22 cellular contexts compared by ENCODE assay signal in the genomic region with DNA sequence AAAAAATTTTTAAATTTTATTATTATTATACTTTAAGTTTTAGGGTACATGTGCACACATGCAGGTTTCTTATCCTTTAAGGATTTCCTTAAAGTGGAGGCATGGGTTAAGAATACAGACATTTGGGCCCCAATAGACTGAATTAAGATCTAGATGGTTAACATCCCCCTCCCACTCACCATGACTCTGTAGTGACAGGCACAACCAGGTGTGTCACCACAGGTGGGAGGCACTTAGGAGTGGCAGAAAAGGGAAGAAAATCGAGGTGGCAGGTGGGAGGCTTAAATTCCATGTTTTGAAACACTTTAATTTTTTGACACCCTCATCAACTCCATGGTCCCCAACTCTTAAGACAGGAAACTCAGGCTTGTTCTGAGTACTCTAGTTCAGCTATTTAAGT.
DNase-seq lines count a peak whose midpoint lies in the region; ATAC-seq and TF ChIP-seq lines count a peak whose summit lies in the region.
"Had no signal": no experiment of that assay in that cellular context is flagged by ENCODE, and none has a peak within 500 bp of the region (broad histone marks: within the 10 kb centered on the region; RNA-seq: fewer than 3 reads in every experiment).

No MANE protein-coding gene starts in this region.

- POLR2A ChIA-PET in GM10248 (lab: Yijun Ruan, JAX), result no interaction called here

- TF ChIP-seq CTCF in GM10248 (IDR thresholded peaks at IDR 0.05; ENCODE audit: control extremely low read depth, extremely low read depth, low read depth, missing control alignments) (no peak), GM13977 (IDR thresholded peaks at IDR 0.05; ENCODE audit: extremely low read depth, insufficient read depth, missing control alignments) (no peak)

- no peaks in the 10 kb centered on the region for H3K36me3 Mint-ChIP-seq in activated naive CD8-positive, alpha-beta T cell
- H3K36me3 Mint-ChIP-seq in activated naive CD8-positive, alpha-beta T cell treated with anti-CD3 and anti-CD28 coated beads, Interleukin-2, amount 50 U/mL, for 24 hours (ENCODE audit: low read depth), result peaks cover 4% of the 10 kb centered on the region
- H3K36me3 Mint-ChIP-seq: natural killer cell treated with Interleukin-12 subunit alpha and Interleukin-12 subunit beta and Interleukin-15 and Interleukin-18, amount 100 ng/mL, for 72 hours had no signal

- H3K4me3 Mint-ChIP-seq in activated naive CD8-positive, alpha-beta T cell, result no peak overlapping the region
- no peak overlapping the region for H3K4me3 Mint-ChIP-seq in activated naive CD8-positive, alpha-beta T cell treated with anti-CD3 and anti-CD28 coated beads, Interleukin-2, amount 50 U/mL, for 24 hours
- H3K4me3 Mint-ChIP-seq: activated CD8-positive, alpha-beta memory T cell treated with anti-CD3 and anti-CD28 coated beads, Interleukin-2, amount 10 ng/mL, durations not matched to agents 7 days and 5 days; effector memory CD8-positive, alpha-beta T cell; H9; natural killer cell treated with Interleukin-12 subunit alpha and Interleukin-12 subunit beta and Interleukin-15 and Interleukin-18, amount 100 ng/mL, for 72 hours; T-helper 2 cell treated with Interferon-gamma antibody and Interleukin-4, amounts not matched to agents 5 μg/mL and 100 μg/mL, for 36 hours had no signal

- CTCF ChIA-PET in GM10248 (lab: Yijun Ruan, JAX), result interaction anchor here (1.8 kb wide), 1 partner anchor 11 kb away, joined by 5 read pairs; no protein-coding TSS in a partner anchor

- peaks cover 47% of the 10 kb centered on the region for H3K4me1 Mint-ChIP-seq in activated naive CD8-positive, alpha-beta T cell (ENCODE audit: low read depth)
- peaks cover 37% of the 10 kb centered on the region for H3K4me1 Mint-ChIP-seq in activated naive CD8-positive, alpha-beta T cell treated with anti-CD3 and anti-CD28 coated beads, Interleukin-2, amount 50 U/mL, for 24 hours

- no peaks in the 10 kb centered on the region for H3K27me3 Mint-ChIP-seq in activated naive CD8-positive, alpha-beta T cell
- H3K27me3 Mint-ChIP-seq in activated naive CD8-positive, alpha-beta T cell treated with anti-CD3 and anti-CD28 coated beads, Interleukin-2, amount 50 U/mL, for 24 hours, result no peaks in the 10 kb centered on the region
- H3K27me3 Mint-ChIP-seq: activated CD8-positive, alpha-beta memory T cell treated with anti-CD3 and anti-CD28 coated beads, Interleukin-2, amount 10 ng/mL, durations not matched to agents 7 days and 5 days; effector memory CD8-positive, alpha-beta T cell; natural killer cell treated with Interleukin-12 subunit alpha and Interleukin-12 subunit beta and Interleukin-15 and Interleukin-18, amount 100 ng/mL, for 72 hours had no signal

- ATAC-seq in activated naive CD8-positive, alpha-beta T cell treated with anti-CD3 and anti-CD28 coated beads, Interleukin-2, amount 50 U/mL, for 24 hours, result no peak
- ATAC-seq: activated CD8-positive, alpha-beta memory T cell treated with anti-CD3 and anti-CD28 coated beads, Interleukin-2, amount 10 ng/mL, durations not matched to agents 7 days and 5 days; effector memory CD8-positive, alpha-beta T cell; mucosa of descending colon; natural killer cell treated with Interleukin-12 subunit alpha and Interleukin-12 subunit beta and Interleukin-15 and Interleukin-18, amount 100 ng/mL, for 72 hours had no signal

- H3K27ac Mint-ChIP-seq in activated naive CD8-positive, alpha-beta T cell, result peak overlapping the region; percentile 2
- H3K27ac Mint-ChIP-seq in activated naive CD8-positive, alpha-beta T cell treated with anti-CD3 and anti-CD28 coated beads, Interleukin-2, amount 50 U/mL, for 24 hours, result no peak overlapping the region
- H3K27ac Mint-ChIP-seq: activated CD8-positive, alpha-beta memory T cell treated with anti-CD3 and anti-CD28 coated beads, Interleukin-2, amount 10 ng/mL, durations not matched to agents 7 days and 5 days; effector memory CD8-positive, alpha-beta T cell; H9; natural killer cell treated with Interleukin-12 subunit alpha and Interleukin-12 subunit beta and Interleukin-15 and Interleukin-18, amount 100 ng/mL, for 72 hours; T-helper 2 cell treated with Interferon-gamma antibody and Interleukin-4, amounts not matched to agents 5 μg/mL and 100 μg/mL, for 36 hours had no signal

- no peaks in the 10 kb centered on the region for H3K9me3 Mint-ChIP-seq in activated naive CD8-positive, alpha-beta T cell (ENCODE audit: low read depth)
- peaks cover 6% of the 10 kb centered on the region for H3K9me3 Mint-ChIP-seq in activated naive CD8-positive, alpha-beta T cell treated with anti-CD3 and anti-CD28 coated beads, Interleukin-2, amount 50 U/mL, for 24 hours
- H3K9me3 Mint-ChIP-seq: effector memory CD8-positive, alpha-beta T cell; T-helper 2 cell treated with Interferon-gamma antibody and Interleukin-4, amounts not matched to agents 5 μg/mL and 100 μg/mL, for 36 hours had no signal

- peak; percentile 71 for DNase-seq in NCI-H2107 treated with DMSO at 0.1 percent for 48 hours (lab: John Stamatoyannopoulos, UW; ENCODE audit: unreplicated experiment)
- no peak for DNase-seq in NCI-H2107 (lab: John Stamatoyannopoulos, UW)
- no peak for DNase-seq in activated naive CD8-positive, alpha-beta T cell treated with anti-CD3 and anti-CD28 coated beads, Interleukin-2, amount 50 U/mL, for 24 hours
- DNase-seq in NCI-H345 (lab: John Stamatoyannopoulos, UW), result peak; percentile 55
- peak; percentile 6 for DNase-seq in activated naive CD8-positive, alpha-beta T cell treated with anti-CD3 and anti-CD28 coated beads, Interleukin-2, amount 50 U/mL, for 16 hours (ENCODE audit: low read depth, low spot score)
- DNase-seq in GM10248 (ENCODE audit: extremely low spot score), result no peak
- no peak for DNase-seq in GM13977 (ENCODE audit: low spot score)
- DNase-seq: activated CD8-positive, alpha-beta memory T cell treated with anti-CD3 and anti-CD28 coated beads, Interleukin-2, amount 10 ng/mL, durations not matched to agents 7 days and 5 days; cortex of kidney; DMS79 treated with DMSO at 0.1 percent for 48 hours; effector memory CD8-positive, alpha-beta T cell; GDM1; H9; mammary epithelial cell; mucosa of descending colon; NCI-H1436; NCI-H774; SIG-M5; tibial artery had no signal

- in situ Hi-C loops in GM13977 (cut with MboI; ENCODE audit: low pct_unique_long_range_greater_than_20kb, low sequenced_read_pairs, unreplicated experiment), result loop anchor here (25.0 kb wide), 1 partner anchor 454 kb away; no protein-coding TSS in a partner anchor

Comparison
In these comparisons a context has a peak if more than half of its experiments do, and no peak if none do; other contexts are left out.
1. DNase-seq: peak in NCI-H2107 treated with DMSO at 0.1 percent for 48 hours (single experiment), NCI-H345 (single experiment) and activated naive CD8-positive, alpha-beta T cell treated with anti-CD3 and anti-CD28 coated beads, Interleukin-2, amount 50 U/mL, for 16 hours (single experiment); none in NCI-H2107 (single experiment), activated naive CD8-positive, alpha-beta T cell treated with anti-CD3 and anti-CD28 coated beads, Interleukin-2, amount 50 U/mL, for 24 hours (single experiment), GM10248 (single experiment) and GM13977 (single experiment).